In the genomic region with DNA sequence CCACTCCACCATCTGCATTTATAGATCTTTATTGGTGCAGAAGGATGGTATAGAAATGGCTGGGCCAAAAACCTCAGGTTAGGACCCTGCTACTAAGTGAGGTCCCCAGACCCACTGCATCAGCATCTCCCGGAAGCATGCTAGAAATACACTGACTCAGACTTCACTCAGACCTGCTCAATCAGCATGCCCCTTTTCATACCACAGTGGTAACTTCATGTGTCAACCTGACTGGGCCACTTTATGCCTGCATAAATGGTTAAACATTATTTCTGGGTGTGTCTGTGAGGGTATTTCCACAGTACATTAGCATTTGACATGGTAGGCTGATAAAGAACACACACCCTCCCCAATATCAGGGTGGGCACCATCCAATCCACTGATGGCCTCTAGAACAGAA, we compare ENCODE assay signal across 22 cellular contexts.
"Had no signal": no experiment of that assay in that cellular context is flagged by ENCODE, and none has a peak within 500 bp of the region (broad histone marks: within the 10 kb centered on the region; RNA-seq: fewer than 3 reads in every experiment).

No MANE protein-coding gene starts in this region.

- H3K4me3 ChIP-seq: left ventricle myocardium inferior, lung, pancreas, prostate gland, right lobe of liver, smooth muscle cell, tibial nerve, uterus had no signal

- FAIRE-seq: kidney, pancreas had no signal

- H3K27ac ChIP-seq: left ventricle myocardium inferior, pancreas, prostate gland, right lobe of liver, tibial nerve, uterus had no signal

- ATAC-seq: naive thymus-derived CD8-positive, alpha-beta T cell; pancreas; right lobe of liver; stimulated activated memory B cell treated with anti-CD40 and anti-IgM and Interleukin-4, amounts not matched to agents 10 μg/mL and 1 μg/mL and 100 μg/mL, for 72 hours; stimulated activated naive CD8-positive, alpha-beta T cell treated with anti-CD3 and anti-CD28 coated beads, Interleukin-15, amount 100 ng/mL, for 72 hours had no signal

- H3K4me1 ChIP-seq: left ventricle myocardium inferior, pancreas, prostate gland, right lobe of liver, tibial nerve, uterus had no signal

- DNase-seq: hippocampal formation; kidney; left ventricle myocardium inferior; mesenchymal stem cell; naive thymus-derived CD8-positive, alpha-beta T cell; nucleus accumbens; pancreas; posterior cingulate gyrus; right lobe of liver; stimulated activated CD4-positive, alpha-beta T cell treated with anti-CD3 and anti-CD28 coated beads, Interleukin-1b, Interleukin-23, amount 100 ng/mL, for 48 hours; stimulated activated CD4-positive, alpha-beta T cell treated with anti-CD3 and anti-CD28 coated beads, Interleukin-2, amount 100 ng/mL, for 48 hours; stimulated activated CD4-positive, alpha-beta T cell treated with anti-CD3 and anti-CD28 coated beads, Interleukin-4, amount 100 ng/mL, for 4 hours; stimulated activated CD8-positive, alpha-beta memory T cell treated with anti-CD3 and anti-CD28 coated beads, Interleukin-4, amount 100 ng/mL, for 48 hours; stimulated activated naive CD4-positive, alpha-beta T cell treated with Interleukin-2 at 50 U/mL for 16 hours; stimulated activated naive CD8-positive, alpha-beta T cell treated with anti-CD3 and anti-CD28 coated beads, Interleukin-15, amount 100 ng/mL, for 72 hours; substantia nigra; uterus had no signal

- H3K27me3 ChIP-seq: pancreas, right lobe of liver, tibial nerve, uterus had no signal

- H3K36me3 ChIP-seq: left ventricle myocardium inferior, pancreas, prostate gland, right lobe of liver, tibial nerve, uterus had no signal
